ENCODE assay signal across 14 cellular contexts in genomic region chr6:113733386-113733785, GRCh38.
"Had no signal": no experiment of that assay in that cellular context is flagged by ENCODE, and none has a peak within 500 bp of the region (broad histone marks: within the 10 kb centered on the region; RNA-seq: fewer than 3 reads in every experiment).

No MANE protein-coding gene starts in this region.

- DNase-seq: activated CD4-positive, alpha-beta T cell treated with anti-CD3 and anti-CD28 coated beads, Interleukin-2, amount 10 ng/mL, durations not matched to agents 7 days and 5 days; activated CD4-positive, CD25-positive, alpha-beta regulatory T cell; activated CD8-positive, alpha-beta T cell treated with anti-CD3 and anti-CD28 coated beads, Interleukin-2, amount 10 ng/mL, durations not matched to agents 7 days and 5 days; activated naive CD4-positive, alpha-beta T cell treated with Interleukin-2 at 50 U/mL for 16 hours; activated naive CD8-positive, alpha-beta T cell treated with anti-CD3 and anti-CD28 coated beads, Interleukin-2, amount 10 ng/mL, durations not matched to agents 7 days and 5 days; activated T-cell treated with anti-CD3 and anti-CD28 coated beads, Interleukin-2, amount 50 U/mL, for 24 hours; erythroblast; stimulated activated naive CD4-positive, alpha-beta T cell; T-helper 1 cell; T1000 had no signal

- H3K4me1 Mint-ChIP-seq: activated CD4-positive, alpha-beta T cell treated with anti-CD3 and anti-CD28 coated beads, Interleukin-2, amount 10 ng/mL, durations not matched to agents 7 days and 5 days; activated naive CD8-positive, alpha-beta T cell treated with anti-CD3 and anti-CD28 coated beads, Interleukin-2, amount 10 ng/mL, durations not matched to agents 7 days and 5 days had no signal

- H3K27ac ChIP-seq: neutrophil, parathyroid adenoma had no signal

- H3K36me3 Mint-ChIP-seq: activated naive CD8-positive, alpha-beta T cell treated with anti-CD3 and anti-CD28 coated beads, Interleukin-2, amount 10 ng/mL, durations not matched to agents 7 days and 5 days; memory B cell had no signal

- H3K27ac Mint-ChIP-seq: activated CD4-positive, alpha-beta T cell treated with anti-CD3 and anti-CD28 coated beads, Interleukin-2, amount 10 ng/mL, durations not matched to agents 7 days and 5 days; activated CD8-positive, alpha-beta T cell treated with anti-CD3 and anti-CD28 coated beads, Interleukin-2, amount 10 ng/mL, durations not matched to agents 7 days and 5 days; activated naive CD8-positive, alpha-beta T cell treated with anti-CD3 and anti-CD28 coated beads, Interleukin-2, amount 10 ng/mL, durations not matched to agents 7 days and 5 days; activated T-cell treated with anti-CD3 and anti-CD28 coated beads, Interleukin-2, amount 50 U/mL, for 24 hours; activated T-helper 2 cell treated with anti-CD3 and anti-CD28 coated beads, Interferon-gamma antibody, Interleukin-2, Interleukin-4, amounts not matched to agents 10 μg/mL and 5 μg/mL and 100 μg/mL, durations not matched to agents 14 hours and 24 hours and 36 hours; memory B cell had no signal

- H3K9ac ChIP-seq: parathyroid adenoma had no signal

- H3K4me1 ChIP-seq: parathyroid adenoma had no signal

- H3K9me3 Mint-ChIP-seq: activated CD4-positive, alpha-beta T cell treated with anti-CD3 and anti-CD28 coated beads, Interleukin-2, amount 10 ng/mL, durations not matched to agents 7 days and 5 days; activated naive CD8-positive, alpha-beta T cell treated with anti-CD3 and anti-CD28 coated beads, Interleukin-2, amount 10 ng/mL, durations not matched to agents 7 days and 5 days; activated T-cell treated with anti-CD3 and anti-CD28 coated beads, Interleukin-2, amount 50 U/mL, for 24 hours; activated T-helper 2 cell treated with anti-CD3 and anti-CD28 coated beads, Interferon-gamma antibody, Interleukin-2, Interleukin-4, amounts not matched to agents 10 μg/mL and 5 μg/mL and 100 μg/mL, durations not matched to agents 14 hours and 24 hours and 36 hours; memory B cell had no signal

- H3K36me3 ChIP-seq: neutrophil had no signal

- H3K9me3 ChIP-seq: neutrophil had no signal

- H3K27me3 Mint-ChIP-seq: activated naive CD8-positive, alpha-beta T cell treated with anti-CD3 and anti-CD28 coated beads, Interleukin-2, amount 10 ng/mL, durations not matched to agents 7 days and 5 days; memory B cell had no signal

- ATAC-seq: activated CD8-positive, alpha-beta T cell treated with anti-CD3 and anti-CD28 coated beads, Interleukin-2, amount 10 ng/mL, durations not matched to agents 7 days and 5 days had no signal

- H3K4me3 Mint-ChIP-seq: activated CD4-positive, alpha-beta T cell treated with anti-CD3 and anti-CD28 coated beads, Interleukin-2, amount 10 ng/mL, durations not matched to agents 7 days and 5 days; activated CD8-positive, alpha-beta T cell treated with anti-CD3 and anti-CD28 coated beads, Interleukin-2, amount 10 ng/mL, durations not matched to agents 7 days and 5 days; activated naive CD8-positive, alpha-beta T cell treated with anti-CD3 and anti-CD28 coated beads, Interleukin-2, amount 10 ng/mL, durations not matched to agents 7 days and 5 days; activated T-cell treated with anti-CD3 and anti-CD28 coated beads, Interleukin-2, amount 50 U/mL, for 24 hours; memory B cell had no signal

- H3K27me3 ChIP-seq: neutrophil had no signal
